12 cellular contexts compared by ENCODE assay signal in genomic region chr5:123610209-123610608, GRCh38.
DNase-seq lines count a peak whose midpoint lies in the region; ATAC-seq, FAIRE-seq and TF ChIP-seq lines count a peak whose summit lies in the region.
"Had no signal": no experiment of that assay in that cellular context is flagged by ENCODE, and none has a peak within 500 bp of the region (broad histone marks: within the 10 kb centered on the region; RNA-seq: fewer than 3 reads in every experiment).

No MANE protein-coding gene starts in this region.

- no peaks in the 10 kb centered on the region for H3K9me3 Mint-ChIP-seq in naive thymus-derived CD8-positive, alpha-beta T cell
- H3K9me3 Mint-ChIP-seq: brain had no signal

- DNase-seq in EH (ENCODE audit: low read depth) (peak; percentile 20), M059J (ENCODE audit: low read depth) (peak; percentile 15), bronchial epithelial cell (ENCODE audit: low read depth) (peak; percentile 5), H4 (ENCODE audit: low spot score) (no peak), NCI-H82 treated with DMSO at 0.1 percent for 48 hours (lab: John Stamatoyannopoulos, UW; ENCODE audit: unreplicated experiment) (no peak)
- DNase-seq in naive thymus-derived CD8-positive, alpha-beta T cell, result no peak
- DNase-seq: lower lobe of right lung, NCI-H524, SK-N-SH had no signal

- H3K4me3 Mint-ChIP-seq in naive thymus-derived CD8-positive, alpha-beta T cell, result no peak overlapping the region
- H3K4me3 Mint-ChIP-seq: brain had no signal

- H3K27me3 Mint-ChIP-seq in naive thymus-derived CD8-positive, alpha-beta T cell, result no peaks in the 10 kb centered on the region
- H3K27me3 Mint-ChIP-seq: brain had no signal

- FAIRE-seq in bronchial epithelial cell (lab: Jason Lieb, UNC), result no peak

- ATAC-seq in naive thymus-derived CD8-positive, alpha-beta T cell, result no peak
- no peak for ATAC-seq in HG02973 (IDR thresholded peaks at IDR 0.05; ENCODE audit: unreplicated experiment)

- H3K4me3 ChIP-seq in bronchial epithelial cell (ENCODE audit: low read depth, low read length), result no peak overlapping the region
- H3K4me3 ChIP-seq: lower lobe of right lung, suprapubic skin had no signal

- peaks cover 4% of the 10 kb centered on the region for H3K36me3 ChIP-seq in bronchial epithelial cell (ENCODE audit: control insufficient read depth, insufficient read depth, low read length)

- H3K36me3 Mint-ChIP-seq in naive thymus-derived CD8-positive, alpha-beta T cell, result peaks cover 0 to 38% (median 11%) of the 10 kb centered on the region in 3 donors

- no peak for TF ChIP-seq CTCF in bronchial epithelial cell (IDR thresholded peaks at IDR 0.05; ENCODE audit: insufficient read depth, low read length, severe bottlenecking)

- H3K27ac Mint-ChIP-seq in naive thymus-derived CD8-positive, alpha-beta T cell, result peak overlapping the region; percentile 25 to 80 (median 62)
- H3K27ac Mint-ChIP-seq: brain had no signal

- H3K4me1 Mint-ChIP-seq in naive thymus-derived CD8-positive, alpha-beta T cell, result peaks cover 0 to 4% (median 1%) of the 10 kb centered on the region in 4 donors
- H3K4me1 Mint-ChIP-seq: brain had no signal

- no peaks in the 10 kb centered on the region for H3K27me3 ChIP-seq in bronchial epithelial cell (ENCODE audit: control insufficient read depth, insufficient read depth, low read length)
- H3K27me3 ChIP-seq: suprapubic skin had no signal

- POLR2A ChIA-PET in naive thymus-derived CD8-positive, alpha-beta T cell (lab: Charles Lee), result no interaction called here

Comparison
In these comparisons a context has a peak if more than half of its experiments do, and no peak if none do; other contexts are left out.
1. DNase-seq: peak in EH (single experiment), M059J (single experiment) and bronchial epithelial cell (single experiment); none in naive thymus-derived CD8-positive, alpha-beta T cell (0 of 10), H4 (single experiment) and NCI-H82 treated with DMSO at 0.1 percent for 48 hours (single experiment).